35 cellular contexts compared by ENCODE assay signal in the genomic region with DNA sequence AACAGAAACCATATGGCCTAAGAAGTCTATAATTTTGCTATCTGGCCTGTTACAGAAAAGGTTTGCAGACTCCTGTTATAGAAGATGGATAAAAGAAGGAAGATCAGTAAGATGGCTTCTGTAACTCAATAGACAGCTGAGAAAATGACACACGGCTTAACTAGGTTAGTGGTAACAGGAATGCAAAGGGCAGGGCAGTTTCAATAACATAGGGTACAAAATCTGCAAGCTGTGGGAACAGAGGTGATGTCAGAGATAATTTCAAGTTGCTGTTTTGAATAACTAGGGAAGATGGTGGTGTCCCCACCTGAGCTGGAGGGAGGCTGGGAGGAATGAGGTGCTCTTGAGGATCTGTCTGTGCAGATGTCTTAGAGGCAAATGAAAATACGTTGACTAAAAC.
"Had no signal": no experiment of that assay in that cellular context is flagged by ENCODE, and none has a peak within 500 bp of the region (broad histone marks: within the 10 kb centered on the region; RNA-seq: fewer than 3 reads in every experiment).

No MANE protein-coding gene starts in this region.

- H3K27ac Mint-ChIP-seq: activated B cell treated with CpG ODN at 0.5 μM for 24 hours; activated CD8-positive, alpha-beta T cell treated with anti-CD3 and anti-CD28 coated beads for 36 hours; activated naive CD4-positive, alpha-beta T cell treated with anti-CD3 and anti-CD28 coated beads for 36 hours; activated naive CD4-positive, alpha-beta T cell treated with anti-CD3 and anti-CD28 coated beads, Interleukin-2, amount 50 U/mL, for 24 hours; activated naive CD8-positive, alpha-beta T cell treated with anti-CD3 and anti-CD28 coated beads for 36 hours; activated naive CD8-positive, alpha-beta T cell treated with anti-CD3 and anti-CD28 coated beads, Interleukin-2, amount 50 U/mL, for 24 hours; activated T-helper 2 cell treated with anti-CD3 and anti-CD28 coated beads, Interferon-gamma antibody, Interleukin-2, Interleukin-4, amounts not matched to agents 10 μg/mL and 5 μg/mL and 100 μg/mL, durations not matched to agents 14 hours and 24 hours and 36 hours; brain; dendritic cell treated with granulocyte-macrophage colony-stimulating factor and Interleukin-4, amounts not matched to agents 40 ng/mL and 50 ng/mL, for 4 days; endodermal cell; T-helper 17 cell; T-helper 2 cell treated with Interferon-gamma antibody and Interleukin-4, amounts not matched to agents 5 μg/mL and 100 μg/mL, for 36 hours had no signal

- H3K27ac ChIP-seq: adrenal gland, breast epithelium, cardiac muscle cell, coronary artery, dorsolateral prefrontal cortex, WERI-Rb-1 had no signal

- DNase-seq: activated B cell treated with CpG ODN at 0.5 μM for 24 hours; activated CD4-positive, alpha-beta T cell treated with anti-CD3 and anti-CD28 coated beads for 48 hours; activated CD4-positive, alpha-beta T cell treated with anti-CD3 and anti-CD28 coated beads, Interleukin-2, amount 50 U/mL, for 1 hour; activated CD4-positive, alpha-beta T cell treated with anti-CD3 and anti-CD28 coated beads, Interleukin-2, amount 50 U/mL, for 48 hours; activated CD8-positive, alpha-beta memory T cell treated with anti-CD3 and anti-CD28 coated beads for 24 hours; activated CD8-positive, alpha-beta T cell treated with anti-CD3 and anti-CD28 coated beads for 36 hours; activated effector memory CD4-positive, alpha-beta T cell treated with anti-CD3 and anti-CD28 coated beads, Interleukin-2, amount 50 U/mL, for 16 hours; activated naive CD4-positive, alpha-beta T cell treated with anti-CD3 and anti-CD28 coated beads for 36 hours; activated naive CD8-positive, alpha-beta T cell treated with anti-CD3 and anti-CD28 coated beads for 36 hours; activated naive CD8-positive, alpha-beta T cell treated with anti-CD3 and anti-CD28 coated beads, Interleukin-2, amount 50 U/mL, for 24 hours; activated T-cell treated with anti-CD3 and anti-CD28 coated beads, Interleukin-2, amount 50 U/mL, for 4 hours; adrenal gland; amygdala; aorta; central memory CD4-positive, alpha-beta T cell; cerebellar nuclear complex; dorsolateral prefrontal cortex; effector memory CD4-positive, alpha-beta T cell; endodermal cell; foreskin fibroblast; T-helper 1 cell; T-helper 17 cell; T1000; WERI-Rb-1 had no signal

- H3K4me1 Mint-ChIP-seq: activated B cell treated with CpG ODN at 0.5 μM for 24 hours; activated naive CD4-positive, alpha-beta T cell treated with anti-CD3 and anti-CD28 coated beads, Interleukin-2, amount 50 U/mL, for 24 hours; activated naive CD8-positive, alpha-beta T cell treated with anti-CD3 and anti-CD28 coated beads for 36 hours; activated naive CD8-positive, alpha-beta T cell treated with anti-CD3 and anti-CD28 coated beads, Interleukin-2, amount 50 U/mL, for 24 hours; brain; endodermal cell; T-helper 17 cell had no signal

- FAIRE-seq: frontal cortex had no signal

- H3K27me3 Mint-ChIP-seq: activated CD8-positive, alpha-beta T cell treated with anti-CD3 and anti-CD28 coated beads for 36 hours; activated naive CD4-positive, alpha-beta T cell treated with anti-CD3 and anti-CD28 coated beads, Interleukin-2, amount 50 U/mL, for 24 hours; activated naive CD8-positive, alpha-beta T cell treated with anti-CD3 and anti-CD28 coated beads for 36 hours; activated naive CD8-positive, alpha-beta T cell treated with anti-CD3 and anti-CD28 coated beads, Interleukin-2, amount 50 U/mL, for 24 hours; dendritic cell treated with granulocyte-macrophage colony-stimulating factor and Interleukin-4, amounts not matched to agents 40 ng/mL and 50 ng/mL, for 4 days; T-helper 17 cell had no signal

- H3K4me3 ChIP-seq: adrenal gland, breast epithelium, cardiac muscle cell, coronary artery, dorsolateral prefrontal cortex had no signal

- H3K36me3 ChIP-seq: adrenal gland, breast epithelium, cardiac muscle cell, WERI-Rb-1 had no signal

- H3K4me3 Mint-ChIP-seq: activated B cell treated with CpG ODN at 0.5 μM for 24 hours; activated CD8-positive, alpha-beta T cell treated with anti-CD3 and anti-CD28 coated beads for 36 hours; activated naive CD4-positive, alpha-beta T cell treated with anti-CD3 and anti-CD28 coated beads for 36 hours; activated naive CD4-positive, alpha-beta T cell treated with anti-CD3 and anti-CD28 coated beads, Interleukin-2, amount 50 U/mL, for 24 hours; activated naive CD8-positive, alpha-beta T cell treated with anti-CD3 and anti-CD28 coated beads for 36 hours; activated naive CD8-positive, alpha-beta T cell treated with anti-CD3 and anti-CD28 coated beads, Interleukin-2, amount 50 U/mL, for 24 hours; activated T-cell treated with anti-CD3 and anti-CD28 coated beads, Interleukin-2, amount 50 U/mL, for 4 hours; brain; dendritic cell treated with granulocyte-macrophage colony-stimulating factor and Interleukin-4, amounts not matched to agents 40 ng/mL and 50 ng/mL, for 4 days; endodermal cell; T-helper 17 cell; T-helper 2 cell treated with Interferon-gamma antibody and Interleukin-4, amounts not matched to agents 5 μg/mL and 100 μg/mL, for 36 hours had no signal

- H3K27me3 ChIP-seq: adrenal gland, breast epithelium, cardiac muscle cell, dorsolateral prefrontal cortex had no signal

- ATAC-seq: activated CD4-positive, CD25-positive, alpha-beta regulatory T cell treated with anti-CD3 and anti-CD28 coated beads, Interleukin-2, amount 50 U/mL, for 24 hours; activated CD8-positive, alpha-beta T cell treated with anti-CD3 and anti-CD28 coated beads for 36 hours; activated naive CD8-positive, alpha-beta T cell treated with anti-CD3 and anti-CD28 coated beads, Interleukin-2, amount 50 U/mL, for 24 hours; activated T-cell treated with anti-CD3 and anti-CD28 coated beads, Interleukin-2, amount 50 U/mL, for 4 hours; esophagus mucosa; T-helper 17 cell had no signal

- H3K4me1 ChIP-seq: adrenal gland, breast epithelium had no signal
